ENCODE assay signal across 20 cellular contexts in the genomic region with DNA sequence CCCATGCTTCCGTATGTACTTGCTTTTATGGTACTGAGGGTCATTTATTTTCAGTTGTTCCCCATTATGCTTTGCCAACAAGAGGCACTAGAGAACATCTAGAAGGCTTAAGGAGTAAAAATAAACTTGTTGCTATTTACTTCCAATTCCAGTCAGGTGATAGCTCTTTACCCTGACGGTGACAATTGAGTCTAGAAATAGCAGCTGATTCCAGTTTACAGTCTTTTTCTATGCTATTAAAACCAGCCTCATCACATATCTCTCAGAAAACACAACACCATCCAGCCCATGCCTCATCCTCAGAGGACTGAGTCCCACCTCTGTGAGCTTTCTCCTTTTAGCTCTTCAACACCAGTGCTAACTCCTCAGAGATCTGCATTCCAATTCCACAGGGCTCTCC.
"Had no signal": no experiment of that assay in that cellular context is flagged by ENCODE, and none has a peak within 500 bp of the region (broad histone marks: within the 10 kb centered on the region; RNA-seq: fewer than 3 reads in every experiment).

No MANE protein-coding gene starts in this region.

- H3K9me3 ChIP-seq: breast epithelium, Peyer's patch had no signal

- H3K4me2 ChIP-seq: KMS-11 had no signal

- H3K4me1 ChIP-seq: breast epithelium, Peyer's patch had no signal

- H3K27me3 ChIP-seq: breast epithelium, Peyer's patch had no signal

- H3K36me3 ChIP-seq: breast epithelium, Peyer's patch had no signal

- H3K27ac ChIP-seq: breast epithelium, KMS-11, Peyer's patch, RWPE1 had no signal

- H3K9ac ChIP-seq: KMS-11 had no signal

- DNase-seq: activated CD4-positive, alpha-beta T cell treated with anti-CD3 and anti-CD28 coated beads for 4 hours; activated CD4-positive, alpha-beta T cell treated with anti-CD3 and anti-CD28 coated beads, Interleukin-2, amount 50 U/mL, for 48 hours; activated CD8-positive, alpha-beta memory T cell treated with anti-CD3 and anti-CD28 coated beads, Interleukin-2, amount 10 ng/mL, durations not matched to agents 7 days and 5 days; activated effector memory CD4-positive, alpha-beta T cell treated with Interleukin-2 at 50 U/mL for 16 hours; activated naive CD4-positive, alpha-beta T cell; activated T-cell treated with anti-CD3 and anti-CD28 coated beads, Interleukin-2, amount 50 U/mL, for 24 hours; aorta; central memory CD4-positive, alpha-beta T cell; MV-4-11; NCI-H1092 treated with DMSO at 0.1 percent for 48 hours; NCI-H1417 treated with DMSO at 0.1 percent for 48 hours; NCI-H1694; NCI-H2081 treated with DMSO at 0.1 percent for 48 hours; NCI-H446; Peyer's patch; SHP77 treated with DMSO at 0.1 percent for 48 hours had no signal

- H3K4me3 ChIP-seq: breast epithelium, Peyer's patch had no signal

- ATAC-seq: activated CD4-positive, CD25-positive, alpha-beta regulatory T cell treated with anti-CD3 and anti-CD28 coated beads, Interleukin-2, amount 50 U/mL, for 24 hours; activated CD8-positive, alpha-beta memory T cell treated with anti-CD3 and anti-CD28 coated beads, Interleukin-2, amount 10 ng/mL, durations not matched to agents 7 days and 5 days had no signal
